ENCODE assay signal across 8 cellular contexts in genomic region chr4:17810260-17811077, GRCh38. TPM values are rescaled to one million over a fixed set of nuclear protein-coding genes. Genes with fewer than 3 reads are reported as not detected.
DNase-seq lines count a peak whose midpoint lies in the region; ATAC-seq and FAIRE-seq lines count a peak whose summit lies in the region.

DCAF16 (minus strand) TSS chr4:17810757; CDS start chr4:17804141, 6,616 bp downstream.
NCAPG (plus strand) TSS chr4:17810979; CDS start chr4:17811078, 99 bp downstream.

- no peaks in the 10 kb centered on the region for H3K27me3 Mint-ChIP-seq in activated T-cell treated with anti-CD3 and anti-CD28 coated beads, Interleukin-2, amount 50 U/mL, for 72 hours (ENCODE audit: low read depth)

- peak within 1 kb of the TSS; percentile 85 for H3K9ac ChIP-seq in muscle layer of colon (ENCODE audit: low read length)

- peak; percentile 82 for ATAC-seq in GM21786 (IDR thresholded peaks at IDR 0.05; ENCODE audit: unreplicated experiment)
- ATAC-seq in activated T-cell treated with anti-CD3 and anti-CD28 coated beads, Interleukin-2, amount 50 U/mL, for 72 hours (replicated peaks in 1 of 2): peak; percentile 91
- peak; percentile 100 for ATAC-seq in esophagus mucosa

- peak within 1 kb of the TSS; percentile 84 to 98 for H3K4me3 Mint-ChIP-seq in activated T-cell treated with anti-CD3 and anti-CD28 coated beads, Interleukin-2, amount 50 U/mL, for 72 hours

- DNase-seq in DMS79 (lab: John Stamatoyannopoulos, UW) (peak; percentile 90), RCC 7860 (ENCODE audit: low spot score) (peak; percentile 98)
- peak; percentile 99 for DNase-seq in activated T-cell treated with anti-CD3 and anti-CD28 coated beads, Interleukin-2, amount 50 U/mL, for 72 hours
- peak; percentile 99 for DNase-seq in stimulated activated CD8-positive, alpha-beta memory T cell treated with anti-CD3 and anti-CD28 coated beads, Interleukin-7, amount 100 ng/mL, for 24 hours (ENCODE audit: low read depth)

- peaks cover 57% of the 10 kb centered on the region for H3K4me1 Mint-ChIP-seq in activated T-cell treated with anti-CD3 and anti-CD28 coated beads, Interleukin-2, amount 50 U/mL, for 72 hours (ENCODE audit: low read depth)

- FAIRE-seq in RCC 7860 (lab: Jason Lieb, UNC): peak; percentile 95

- no peaks in the 10 kb centered on the region for H3K9me3 Mint-ChIP-seq in activated T-cell treated with anti-CD3 and anti-CD28 coated beads, Interleukin-2, amount 50 U/mL, for 72 hours

- peaks cover 11 to 46% of the 10 kb centered on the region in 2 donors for H3K36me3 Mint-ChIP-seq in activated T-cell treated with anti-CD3 and anti-CD28 coated beads, Interleukin-2, amount 50 U/mL, for 72 hours (ENCODE audit: insufficient read depth in 2 of 2)

- peak within 1 kb of the TSS; percentile 98 for H3K27ac ChIP-seq in KOPT-K1 (ENCODE audit: low read depth, low read length, poor library complexity, severe bottlenecking)
- H3K27ac ChIP-seq in muscle layer of colon (ENCODE audit: low read depth, low read length): peak within 1 kb of the TSS; percentile 94

- H3K9me3 ChIP-seq in KOPT-K1 (ENCODE audit: insufficient read depth, low read length, poor library complexity, severe bottlenecking) (no peaks in the 10 kb centered on the region), muscle layer of colon (ENCODE audit: low read length) (no peaks in the 10 kb centered on the region)

- no peaks in the 10 kb centered on the region for H3K27me3 ChIP-seq in muscle layer of colon (ENCODE audit: control insufficient read depth in 1 of 2, insufficient read depth in 2 of 2, low read length in 2 of 2)

- peak within 1 kb of the TSS; percentile 95 for H3K27ac Mint-ChIP-seq in activated T-cell treated with anti-CD3 and anti-CD28 coated beads, Interleukin-2, amount 50 U/mL, for 72 hours

- H3K4me1 ChIP-seq in muscle layer of colon (ENCODE audit: insufficient read depth, low read length): peaks cover 35% of the 10 kb centered on the region

- peaks cover 53% of the 10 kb centered on the region for H3K36me3 ChIP-seq in KOPT-K1 (ENCODE audit: insufficient read depth, low read length)
- H3K36me3 ChIP-seq in muscle layer of colon (ENCODE audit: insufficient read depth, low read length): no peaks in the 10 kb centered on the region

- peak within 1 kb of the TSS; percentile 82 to 84 for H3K4me3 ChIP-seq in muscle layer of colon (ENCODE audit: low read depth in 1 of 2, low read length in 2 of 2)

RNA-seq across cellular contexts. Expression of gene DCAF16, which starts in this region (rescaled TPM):
- 10 to 100 TPM; 50.1 to 50.2 TPM for total RNA-seq in activated T-cell treated with anti-CD3 and anti-CD28 coated beads, Interleukin-2, amount 50 U/mL, for 72 hours
- total RNA-seq in esophagus mucosa: 17.7 TPM

RNA-seq across cellular contexts. Expression of gene NCAPG, which starts in this region (rescaled TPM):
- total RNA-seq in activated T-cell treated with anti-CD3 and anti-CD28 coated beads, Interleukin-2, amount 50 U/mL, for 72 hours: 10 to 100 TPM; 79.1 to 87.5 TPM
- total RNA-seq in esophagus mucosa: 13.3 TPM

Comparison
In these comparisons a context has a peak if more than half of its experiments do, and no peak if none do; other contexts are left out.
1. Peak in every context shown above with its lines: DNase-seq, ATAC-seq, H3K4me3 ChIP-seq and H3K27ac ChIP-seq.